9 cellular contexts compared by ENCODE assay signal in genomic region chr12:46360908-46361666, GRCh38. TPM values are rescaled to one million over a fixed set of nuclear protein-coding genes. Genes with fewer than 3 reads are reported as not detected.
DNase-seq lines count a peak whose midpoint lies in the region; ATAC-seq and TF ChIP-seq lines count a peak whose summit lies in the region.
"Had no signal": no experiment of that assay in that cellular context is flagged by ENCODE, and none has a peak within 500 bp of the region (broad histone marks: within the 10 kb centered on the region; RNA-seq: fewer than 3 reads in every experiment).

No MANE protein-coding gene starts in this region.

- peaks cover 45% of the 10 kb centered on the region for H3K4me1 Mint-ChIP-seq in activated CD4-positive, alpha-beta T cell treated with anti-CD3 and anti-CD28 coated beads for 36 hours
- peaks cover 54% of the 10 kb centered on the region for H3K4me1 Mint-ChIP-seq in osteocyte (ENCODE audit: unreplicated experiment)

- peaks cover 71% of the 10 kb centered on the region for H3K36me3 Mint-ChIP-seq in activated CD4-positive, alpha-beta T cell treated with anti-CD3 and anti-CD28 coated beads for 36 hours (ENCODE audit: low read depth)
- H3K36me3 Mint-ChIP-seq in osteocyte (ENCODE audit: unreplicated experiment), result peaks cover 68% of the 10 kb centered on the region

- no TSS peak for BruUV-seq in Panc1 (replicated peaks; lab: Mats Ljungman, UMichigan)

- TF ChIP-seq CTCF in Panc1 (IDR thresholded peaks at IDR 0.05) (no peak), osteocyte (IDR thresholded peaks at IDR 0.05) (no peak)

- no peaks in the 10 kb centered on the region for H3K9me3 ChIP-seq in Panc1 (ENCODE audit: control insufficient read depth, insufficient read depth, low read depth, low read length)

- peaks cover 69% of the 10 kb centered on the region for H3K36me3 ChIP-seq in Panc1 (ENCODE audit: control insufficient read depth, insufficient read depth, low read length)

- peak; percentile 23 for ATAC-seq in activated CD4-positive, alpha-beta T cell treated with anti-CD3 and anti-CD28 coated beads for 36 hours
- ATAC-seq in HG02798 (IDR thresholded peaks at IDR 0.05; ENCODE audit: poor library complexity, unreplicated experiment) (peak; percentile 71), Panc1 (no peak)

- intact Hi-C loops in activated CD4-positive, alpha-beta T cell treated with anti-CD3 and anti-CD28 coated beads for 36 hours (cut with DNase I, micrococcal nuclease), result no loop called here
- intact Hi-C loops in Panc1 (cut with micrococcal nuclease; ENCODE audit: unreplicated experiment), result loop anchor here (10.0 kb wide), 1 partner anchor 96 kb away; the partner anchor contains the start of gene SLC38A1

- H3K4me1 ChIP-seq in Panc1 (ENCODE audit: control insufficient read depth, insufficient read depth, low read length), result peaks cover 85% of the 10 kb centered on the region

- peak overlapping the region; percentile 65 for H3K27ac Mint-ChIP-seq in activated CD4-positive, alpha-beta T cell treated with anti-CD3 and anti-CD28 coated beads for 36 hours
- H3K27ac Mint-ChIP-seq in osteocyte (ENCODE audit: unreplicated experiment), result peak overlapping the region; percentile 38

- DNase-seq in activated CD4-positive, alpha-beta T cell treated with anti-CD3 and anti-CD28 coated beads for 36 hours, result no peak
- no peak for DNase-seq in activated CD4-positive, alpha-beta T cell treated with anti-CD3 and anti-CD28 coated beads, Interleukin-2, amount 50 U/mL, for 4 hours
- no peak for DNase-seq in Panc1 (ENCODE audit: low read depth, low spot score)
- DNase-seq in osteocyte (ENCODE audit: extremely low spot score, unreplicated experiment), result no peak
- DNase-seq in cerebellar cortex (ENCODE audit: low spot score), result no peak
- no peak for DNase-seq in middle frontal gyrus (ENCODE audit: extremely low spot score, low spot score)
- no peak for DNase-seq in NCI-H2227 (lab: John Stamatoyannopoulos, UW; ENCODE audit: unreplicated experiment)
- DNase-seq: AML-193 had no signal

- H3K4me3 ChIP-seq in Panc1 (ENCODE audit: low read depth in 2 of 2, low read length in 2 of 2), result no peak overlapping the region

- CTCF ChIA-PET in activated CD4-positive, alpha-beta T cell treated with anti-CD3 and anti-CD28 coated beads for 36 hours (lab: Charles Lee), result no interaction called here
- CTCF ChIA-PET in Panc1 (lab: Charles Lee), result no interaction called here

- H3K9me3 Mint-ChIP-seq in activated CD4-positive, alpha-beta T cell treated with anti-CD3 and anti-CD28 coated beads for 36 hours (ENCODE audit: low read depth), result no peaks in the 10 kb centered on the region
- H3K9me3 Mint-ChIP-seq in osteocyte (ENCODE audit: unreplicated experiment), result no peaks in the 10 kb centered on the region

- H3K27me3 Mint-ChIP-seq in activated CD4-positive, alpha-beta T cell treated with anti-CD3 and anti-CD28 coated beads for 36 hours, result no peaks in the 10 kb centered on the region
- H3K27me3 Mint-ChIP-seq in osteocyte (ENCODE audit: unreplicated experiment), result no peaks in the 10 kb centered on the region

- H3K27ac ChIP-seq in Panc1 (ENCODE audit: low read length), result peak overlapping the region; percentile 39; the same call in 1 of the 2 replicates

- no peak overlapping the region for H3K4me3 Mint-ChIP-seq in activated CD4-positive, alpha-beta T cell treated with anti-CD3 and anti-CD28 coated beads for 36 hours
- peak overlapping the region; percentile 6 for H3K4me3 Mint-ChIP-seq in osteocyte (ENCODE audit: unreplicated experiment)

- no peaks in the 10 kb centered on the region for H3K27me3 ChIP-seq in Panc1 (ENCODE audit: control insufficient read depth, insufficient read depth, low read length)

- POLR2A ChIA-PET in activated CD4-positive, alpha-beta T cell treated with anti-CD3 and anti-CD28 coated beads for 36 hours (lab: Charles Lee), result no interaction called here
- POLR2A ChIA-PET in Panc1 (lab: Charles Lee), result no interaction called here

- in situ Hi-C loops in Panc1 (cut with HindIII; ENCODE audit: low pct_unique_long_range_greater_than_20kb, low sequenced_read_pairs), result no loop called here

RNA-seq across cellular contexts. Expression of gene SLC38A2, which starts 11.5 kb away (rescaled TPM):
- total RNA-seq in activated CD4-positive, alpha-beta T cell treated with anti-CD3 and anti-CD28 coated beads for 36 hours, result 100 to 1,000 TPM; 211 to 296 TPM
- total RNA-seq in Panc1 (2021; ENCODE audit: unreplicated experiment) (341 TPM), osteocyte (754 and 795 TPM in 2 replicates)
- 122 TPM for polyA plus RNA-seq in Panc1 (2012; ENCODE audit: insufficient read length)
